19 cellular contexts compared by ENCODE assay signal in the genomic region with DNA sequence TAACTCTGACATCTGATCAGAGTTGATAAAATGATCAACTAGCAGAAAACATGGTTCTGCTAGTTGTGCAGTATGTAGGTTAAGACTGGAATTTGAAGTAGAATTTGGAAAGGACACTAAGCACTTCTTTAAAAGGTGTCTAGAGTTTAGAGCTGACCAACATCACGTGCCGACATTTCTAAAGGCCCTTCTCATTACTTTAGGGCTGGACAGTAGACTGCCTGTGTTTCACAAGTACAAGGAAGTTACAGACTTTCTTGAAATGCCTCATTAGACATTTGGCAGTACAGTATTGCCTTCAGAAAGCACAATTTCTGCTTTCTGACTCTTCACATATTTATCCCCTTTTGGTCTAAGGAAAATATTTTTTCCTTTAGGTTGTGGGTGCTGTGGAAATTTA.
"Had no signal": no experiment of that assay in that cellular context is flagged by ENCODE, and none has a peak within 500 bp of the region (broad histone marks: within the 10 kb centered on the region; RNA-seq: fewer than 3 reads in every experiment).

No MANE protein-coding gene starts in this region.

- ATAC-seq: left colon; mucosa of descending colon; natural killer cell; sciatic nerve; stimulated activated naive CD8-positive, alpha-beta T cell treated with anti-CD3 and anti-CD28 coated beads, Interleukin-15, amount 100 ng/mL, for 72 hours had no signal

- DNase-seq: cerebellar nuclear complex; esophagus squamous epithelium; foreskin fibroblast; head of caudate nucleus; kidney; left colon; mammary epithelial cell; mucosa of descending colon; natural killer cell; psoas muscle; spleen; stimulated activated CD4-positive, alpha-beta T cell treated with anti-CD3 and anti-CD28 coated beads, Interleukin-15, amount 100 ng/mL, for 24 hours; stimulated activated CD4-positive, alpha-beta T cell treated with anti-CD3 and anti-CD28 coated beads, Interleukin-1b, Interleukin-23, amount 100 ng/mL, for 48 hours; stimulated activated CD4-positive, alpha-beta T cell treated with anti-CD3 and anti-CD28 coated beads, Interleukin-4, amount 100 ng/mL, for 24 hours; stimulated activated naive CD8-positive, alpha-beta T cell treated with anti-CD3 and anti-CD28 coated beads, Interleukin-15, amount 100 ng/mL, for 72 hours; testis had no signal

- H3K27me3 ChIP-seq: esophagus squamous epithelium, hepatocyte, spleen, testis, tibial nerve had no signal

- H3K4me3 ChIP-seq: esophagus squamous epithelium, hepatocyte, mucosa of descending colon, psoas muscle, spleen, testis, tibial nerve had no signal

- H3K36me3 ChIP-seq: esophagus squamous epithelium, spleen, tibial nerve had no signal

- H3K27ac ChIP-seq: esophagus squamous epithelium, hepatocyte, psoas muscle, spleen, testis, tibial nerve had no signal

- H3K4me1 ChIP-seq: esophagus squamous epithelium, spleen, testis, tibial nerve had no signal

- H3K9me3 ChIP-seq: esophagus squamous epithelium, mucosa of descending colon, psoas muscle, spleen, testis, tibial nerve had no signal
